In the genomic region with DNA sequence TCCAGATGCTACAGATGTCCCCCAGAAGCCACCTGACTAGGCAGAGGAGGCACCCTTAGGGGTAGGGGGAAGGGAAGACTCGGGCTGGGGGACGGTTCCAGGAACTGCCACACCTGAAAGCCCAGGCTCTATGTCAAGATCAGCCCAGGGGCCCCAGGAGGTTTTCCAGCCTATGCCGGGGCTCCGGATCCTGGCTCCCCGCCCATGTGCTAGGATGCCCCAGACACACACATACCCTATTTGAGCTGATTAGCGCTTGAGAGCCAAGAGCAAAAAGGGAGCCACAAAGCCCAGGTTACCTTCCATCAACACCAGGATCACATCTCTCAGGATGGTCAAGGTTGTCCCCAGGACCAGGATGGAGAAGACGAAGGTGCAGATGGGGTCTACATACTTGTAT, we compare ENCODE assay signal across 32 cellular contexts. TPM values are rescaled to one million over a fixed set of nuclear protein-coding genes. Genes with fewer than 3 reads are reported as not detected.
"Had no signal": no experiment of that assay in that cellular context is flagged by ENCODE, and none has a peak within 500 bp of the region (broad histone marks: within the 10 kb centered on the region; RNA-seq: fewer than 3 reads in every experiment).

No MANE protein-coding gene starts in this region.

- ATAC-seq: natural killer cell treated with Interleukin-12 subunit alpha and Interleukin-12 subunit beta and Interleukin-15 and Interleukin-18, amount 100 ng/mL, for 72 hours; psoas muscle; right cardiac atrium; right lobe of liver; stimulated activated effector memory CD8-positive, alpha-beta T cell treated with anti-CD3 and anti-CD28 coated beads, Interleukin-12 subunit alpha, Interleukin-12 subunit beta, amount 100 ng/mL, for 72 hours; stimulated activated naive B cell treated with anti-CD40 and anti-IgM and Interleukin-4, amounts not matched to agents 10 μg/mL and 1 μg/mL and 100 μg/mL, for 72 hours had no signal

- H3K4me3 ChIP-seq: ovary, psoas muscle, right lobe of liver, sigmoid colon, stomach, thoracic aorta, thyroid gland, tibial nerve, upper lobe of left lung, vagina had no signal

- H3K9me3 ChIP-seq: neutrophil, ovary, psoas muscle, right lobe of liver, sigmoid colon, stomach, thoracic aorta, thyroid gland, tibial nerve, upper lobe of left lung, vagina had no signal

- H3K36me3 Mint-ChIP-seq: natural killer cell treated with Interleukin-12 subunit alpha and Interleukin-12 subunit beta and Interleukin-15 and Interleukin-18, amount 100 ng/mL, for 72 hours; stimulated activated effector memory CD8-positive, alpha-beta T cell treated with anti-CD3 and anti-CD28 coated beads, Interleukin-12 subunit alpha, Interleukin-12 subunit beta, amount 100 ng/mL, for 72 hours; stimulated activated naive B cell treated with anti-CD40 and anti-IgM and Interleukin-4, amounts not matched to agents 10 μg/mL and 1 μg/mL and 100 μg/mL, for 72 hours had no signal

- H3K27me3 ChIP-seq: thyroid gland, vagina had no signal

- FAIRE-seq: small intestine, urothelium cell line had no signal

- DNase-seq: nephron progenitor cell; nucleus accumbens; psoas muscle; right cardiac atrium; right lobe of liver; sigmoid colon; small intestine; stimulated activated CD4-positive, alpha-beta T cell treated with anti-CD3 and anti-CD28 coated beads, Interleukin-15, amount 100 ng/mL, for 24 hours; stimulated activated CD4-positive, alpha-beta T cell treated with anti-CD3 and anti-CD28 coated beads, Interleukin-2, amount 100 ng/mL, for 24 hours; stimulated activated CD4-positive, alpha-beta T cell treated with anti-CD3 and anti-CD28 coated beads, Interleukin-2, amount 100 ng/mL, for 48 hours; stimulated activated CD4-positive, alpha-beta T cell treated with anti-CD3 and anti-CD28 coated beads, Interleukin-4, amount 100 ng/mL, for 24 hours; stimulated activated naive B cell treated with anti-CD40 and anti-IgM and Interleukin-4, amounts not matched to agents 10 μg/mL and 1 μg/mL and 100 μg/mL, for 72 hours; stimulated activated naive CD4-positive, alpha-beta T cell treated with Interleukin-2 at 50 U/mL for 16 hours; stomach; thyroid gland; trophoblast cell; upper lobe of left lung had no signal

- H2AFZ ChIP-seq: parathyroid adenoma had no signal

- H3K27ac ChIP-seq: neutrophil, ovary, parathyroid adenoma, psoas muscle, right lobe of liver, sigmoid colon, stomach, thoracic aorta, thyroid gland, tibial nerve, upper lobe of left lung, vagina had no signal

- H3K9ac ChIP-seq: parathyroid adenoma had no signal

- H3K4me1 ChIP-seq: parathyroid adenoma had no signal

- H3K79me2 ChIP-seq: parathyroid adenoma had no signal

- H3K9me3 Mint-ChIP-seq: natural killer cell treated with Interleukin-12 subunit alpha and Interleukin-12 subunit beta and Interleukin-15 and Interleukin-18, amount 100 ng/mL, for 72 hours; nephron progenitor cell; neural crest cell; stimulated activated effector memory CD8-positive, alpha-beta T cell treated with anti-CD3 and anti-CD28 coated beads, Interleukin-12 subunit alpha, Interleukin-12 subunit beta, amount 100 ng/mL, for 72 hours; stimulated activated naive B cell treated with anti-CD40 and anti-IgM and Interleukin-4, amounts not matched to agents 10 μg/mL and 1 μg/mL and 100 μg/mL, for 72 hours; stimulated activated naive CD8-positive, alpha-beta T cell treated with anti-CD3 and anti-CD28 coated beads, Interleukin-15, Interleukin-2, amounts not matched to agents 100 ng/mL and 50 ng/mL, for 24 hours had no signal

- H3K36me3 ChIP-seq: neutrophil, ovary, right lobe of liver, sigmoid colon, stomach, thoracic aorta, tibial nerve, upper lobe of left lung, vagina had no signal

- H3K27ac Mint-ChIP-seq: natural killer cell treated with Interleukin-12 subunit alpha and Interleukin-12 subunit beta and Interleukin-15 and Interleukin-18, amount 100 ng/mL, for 72 hours; nephron progenitor cell; progenitor cell of endocrine pancreas; stimulated activated effector memory CD8-positive, alpha-beta T cell treated with anti-CD3 and anti-CD28 coated beads, Interleukin-12 subunit alpha, Interleukin-12 subunit beta, amount 100 ng/mL, for 72 hours; stimulated activated naive B cell treated with anti-CD40 and anti-IgM and Interleukin-4, amounts not matched to agents 10 μg/mL and 1 μg/mL and 100 μg/mL, for 72 hours; stimulated activated naive CD8-positive, alpha-beta T cell treated with anti-CD3 and anti-CD28 coated beads, Interleukin-15, Interleukin-2, amounts not matched to agents 100 ng/mL and 50 ng/mL, for 24 hours had no signal

- H3K4me3 Mint-ChIP-seq: natural killer cell treated with Interleukin-12 subunit alpha and Interleukin-12 subunit beta and Interleukin-15 and Interleukin-18, amount 100 ng/mL, for 72 hours; nephron progenitor cell; neural crest cell; stimulated activated effector memory CD8-positive, alpha-beta T cell treated with anti-CD3 and anti-CD28 coated beads, Interleukin-12 subunit alpha, Interleukin-12 subunit beta, amount 100 ng/mL, for 72 hours; stimulated activated naive B cell treated with anti-CD40 and anti-IgM and Interleukin-4, amounts not matched to agents 10 μg/mL and 1 μg/mL and 100 μg/mL, for 72 hours; stimulated activated naive CD8-positive, alpha-beta T cell treated with anti-CD3 and anti-CD28 coated beads, Interleukin-15, Interleukin-2, amounts not matched to agents 100 ng/mL and 50 ng/mL, for 24 hours had no signal

RNA-seq across cellular contexts. Expression of a gene that starts 4.5 kb away (rescaled TPM):
- total RNA-seq: natural killer cell treated with Interleukin-12 subunit alpha and Interleukin-12 subunit beta and Interleukin-15 and Interleukin-18, amount 100 ng/mL, for 72 hours; neural crest cell; temporal lobe; thoracic aorta; tibial nerve; vagina had no signal
- polyA plus RNA-seq: ovary had no signal

RNA-seq across cellular contexts. Expression of a gene that starts 19.8 kb away (rescaled TPM):
- total RNA-seq: natural killer cell treated with Interleukin-12 subunit alpha and Interleukin-12 subunit beta and Interleukin-15 and Interleukin-18, amount 100 ng/mL, for 72 hours; subcutaneous adipose tissue had no signal

RNA-seq across cellular contexts. Expression of a gene that starts 26.0 kb away (rescaled TPM):
- total RNA-seq: natural killer cell treated with Interleukin-12 subunit alpha and Interleukin-12 subunit beta and Interleukin-15 and Interleukin-18, amount 100 ng/mL, for 72 hours; neural crest cell; progenitor cell of endocrine pancreas; renal cortical epithelial cell; temporal lobe; thoracic aorta; vagina had no signal
